Comparison of ENCODE assay signal across 2 cellular contexts in genomic region chr12:113159937-113160336, GRCh38.
TF ChIP-seq lines count a peak whose summit lies in the region.

No MANE protein-coding gene starts in this region.

TF ChIP-seq in A549, 52 proteins besides CTCF, POLR2A, EP300 and RAD21:
- TF ChIP-seq CBX8 (IDR thresholded peaks at IDR 0.05) (no peak), KDM5A (IDR thresholded peaks at IDR 0.05) (no peak), HOXA7 (CRISPR knock-in tag; IDR thresholded peaks at IDR 0.05) (no peak), HMGXB4 (CRISPR knock-in tag; IDR thresholded peaks at IDR 0.05; ENCODE audit: borderline replicate concordance) (no peak), ZNF302 (CRISPR knock-in tag; IDR thresholded peaks at IDR 0.05) (no peak), SREBF2 (IDR thresholded peaks at IDR 0.05) (no peak)

TF ChIP-seq in HEK293, 187 proteins besides CTCF, POLR2A, EP300 and RAD21:
- peak; percentile 93 for TF ChIP-seq EGR2 (tag by site-specific recombination; IDR thresholded peaks at IDR 0.05; ENCODE audit: low read depth)
- TF ChIP-seq ZFHX2 (tag by site-specific recombination; conservative IDR thresholded peaks at IDR 0.05): peak; percentile 95
- TF ChIP-seq KLF16 (tag by site-specific recombination; IDR thresholded peaks at IDR 0.05): no peak
- TF ChIP-seq ZNF792 (tag by site-specific recombination; IDR thresholded peaks at IDR 0.05): no peak
